Comparison of ENCODE assay signal across 8 cellular contexts in the genomic region with DNA sequence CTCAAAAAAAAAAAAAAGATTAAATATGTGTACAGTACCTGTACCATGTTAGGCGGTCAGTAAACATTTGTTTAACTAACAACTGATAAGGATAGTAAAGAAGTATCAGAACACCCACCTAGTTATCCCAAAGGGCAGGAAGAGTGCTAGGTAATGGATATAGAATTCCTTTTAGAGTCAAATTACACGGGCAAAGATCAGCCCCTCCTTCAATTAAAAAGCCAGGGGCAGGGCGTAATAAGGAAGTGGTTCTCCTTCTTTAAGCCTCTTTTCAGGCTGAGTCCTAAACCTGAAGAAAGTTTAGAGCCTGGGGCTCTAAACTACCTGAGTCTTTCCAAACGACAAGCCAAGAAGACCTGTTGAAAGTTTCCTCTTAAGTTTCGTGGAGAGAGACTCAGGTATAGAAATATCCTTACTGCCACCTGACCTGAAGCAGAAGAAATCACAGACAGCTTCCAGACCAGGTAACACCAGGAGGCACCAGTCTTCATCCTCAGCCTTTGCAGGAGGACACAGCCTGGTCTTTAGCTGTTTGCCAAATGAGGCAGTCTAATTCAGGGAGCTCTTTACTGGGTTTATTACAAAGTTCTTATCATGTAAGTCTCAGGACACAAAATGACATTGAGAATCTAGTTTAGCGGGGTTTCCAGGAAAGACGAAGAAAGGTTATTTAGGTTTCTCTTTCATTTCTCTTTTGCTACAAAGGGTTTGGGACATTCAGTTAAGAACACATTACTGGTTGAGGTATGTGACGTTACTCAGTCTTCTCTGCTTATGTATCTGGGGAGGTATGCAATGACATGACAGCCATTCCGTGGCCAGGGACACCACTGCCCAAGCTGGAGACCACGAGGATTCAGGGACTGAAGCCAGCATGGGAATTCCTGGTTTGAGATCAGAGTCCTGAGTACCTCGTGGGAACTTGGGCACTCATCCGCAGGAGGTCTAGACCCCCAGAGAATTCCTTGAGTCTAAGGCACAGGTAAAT. TPM values are rescaled to one million over a fixed set of nuclear protein-coding genes. Genes with fewer than 3 reads are reported as not detected.
A peak's percentile ranks its signal among the peaks of the same experiment; 100 is the strongest.
DNase-seq lines count a peak whose midpoint lies in the region; ATAC-seq and TF ChIP-seq lines count a peak whose summit lies in the region.

A gene with protein sequence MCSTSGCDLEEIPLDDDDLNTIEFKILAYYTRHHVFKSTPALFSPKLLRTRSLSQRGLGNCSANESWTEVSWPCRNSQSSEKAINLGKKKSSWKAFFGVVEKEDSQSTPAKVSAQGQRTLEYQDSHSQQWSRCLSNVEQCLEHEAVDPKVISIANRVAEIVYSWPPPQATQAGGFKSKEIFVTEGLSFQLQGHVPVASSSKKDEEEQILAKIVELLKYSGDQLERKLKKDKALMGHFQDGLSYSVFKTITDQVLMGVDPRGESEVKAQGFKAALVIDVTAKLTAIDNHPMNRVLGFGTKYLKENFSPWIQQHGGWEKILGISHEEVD (plus strand): TSS at position 266 of the 988 bp plus-strand sequence. CDS start 8,367 bp downstream, outside the sequence.

- no peaks in the 10 kb centered on the region for H3K9me3 ChIP-seq in colonic mucosa

- no peaks in the 10 kb centered on the region for H3K9me3 Mint-ChIP-seq in stimulated activated naive B cell treated with anti-CD40 and anti-IgM and Interleukin-4, amounts not matched to agents 10 μg/mL and 1 μg/mL and 100 μg/mL, for 72 hours

- no peak for TF ChIP-seq CTCF in colonic mucosa (IDR thresholded peaks at IDR 0.05)

- peak; percentile 8 for DNase-seq in NCI-H2029 (lab: John Stamatoyannopoulos, UW)
- no peak for DNase-seq in NCI-H2029 treated with DMSO at 0.1 percent for 48 hours (lab: John Stamatoyannopoulos, UW)
- peak; percentile 74 for DNase-seq in NCI-H146 (lab: John Stamatoyannopoulos, UW)
- DNase-seq in colonic mucosa, result peak; percentile 71
- no peak for DNase-seq in stimulated activated naive B cell treated with anti-CD40 and anti-IgM and Interleukin-4, amounts not matched to agents 10 μg/mL and 1 μg/mL and 100 μg/mL, for 72 hours
- DNase-seq in hepatic stellate cell (ENCODE audit: low spot score), result no peak
- no peak for DNase-seq in germinal center (ENCODE audit: low spot score)
- no peak for DNase-seq in GF-D8 (lab: John Stamatoyannopoulos, UW)

- H3K4me1 Mint-ChIP-seq in stimulated activated naive B cell treated with anti-CD40 and anti-IgM and Interleukin-4, amounts not matched to agents 10 μg/mL and 1 μg/mL and 100 μg/mL, for 72 hours, result peaks cover 13 to 28% of the 10 kb centered on the region in 2 donors

- H3K27ac Mint-ChIP-seq in stimulated activated naive B cell treated with anti-CD40 and anti-IgM and Interleukin-4, amounts not matched to agents 10 μg/mL and 1 μg/mL and 100 μg/mL, for 72 hours, result peak within 1 kb of the TSS; percentile 31

- H3K4me1 ChIP-seq in colonic mucosa, result no peaks in the 10 kb centered on the region

- H3K9ac ChIP-seq in colonic mucosa (ENCODE audit: low read depth in 2 of 2, low read length in 2 of 2), result peak within 1 kb of the TSS; percentile 48 to 99

- peak; percentile 46 to 55 for ATAC-seq in stimulated activated naive B cell treated with anti-CD40 and anti-IgM and Interleukin-4, amounts not matched to agents 10 μg/mL and 1 μg/mL and 100 μg/mL, for 72 hours (replicated peaks)

- no peaks in the 10 kb centered on the region for H3K36me3 ChIP-seq in colonic mucosa

- no peaks in the 10 kb centered on the region for H3K36me3 Mint-ChIP-seq in stimulated activated naive B cell treated with anti-CD40 and anti-IgM and Interleukin-4, amounts not matched to agents 10 μg/mL and 1 μg/mL and 100 μg/mL, for 72 hours

- no peaks in the 10 kb centered on the region for H3K27me3 ChIP-seq in colonic mucosa

- peak within 1 kb of the TSS; percentile 93 for H3K27ac ChIP-seq in colonic mucosa

- peak within 1 kb of the TSS; percentile 54 to 57 for H3K4me3 Mint-ChIP-seq in stimulated activated naive B cell treated with anti-CD40 and anti-IgM and Interleukin-4, amounts not matched to agents 10 μg/mL and 1 μg/mL and 100 μg/mL, for 72 hours

- H3K4me3 ChIP-seq in colonic mucosa, result peak within 1 kb of the TSS; percentile 49

- intact Hi-C loops in colonic mucosa (cut with DNase I), result no loop called here

- peaks cover 12% of the 10 kb centered on the region in 2 donors for H3K27me3 Mint-ChIP-seq in stimulated activated naive B cell treated with anti-CD40 and anti-IgM and Interleukin-4, amounts not matched to agents 10 μg/mL and 1 μg/mL and 100 μg/mL, for 72 hours

RNA-seq across cellular contexts. Expression of the gene that starts here (rescaled TPM):
- total RNA-seq in colonic mucosa, result 10 to 100 TPM; 48.6 to 68.3 TPM

Comparison
In these comparisons a context has a peak if more than half of its experiments do, and no peak if none do; other contexts are left out.
1. DNase-seq: peak in NCI-H2029 (single experiment), NCI-H146 (single experiment) and colonic mucosa (single experiment); none in NCI-H2029 treated with DMSO at 0.1 percent for 48 hours (single experiment), stimulated activated naive B cell treated with anti-CD40 and anti-IgM and Interleukin-4, amounts not matched to agents 10 μg/mL and 1 μg/mL and 100 μg/mL, for 72 hours (single experiment), hepatic stellate cell (single experiment), germinal center (single experiment) and GF-D8 (single experiment).